In the genomic region with DNA sequence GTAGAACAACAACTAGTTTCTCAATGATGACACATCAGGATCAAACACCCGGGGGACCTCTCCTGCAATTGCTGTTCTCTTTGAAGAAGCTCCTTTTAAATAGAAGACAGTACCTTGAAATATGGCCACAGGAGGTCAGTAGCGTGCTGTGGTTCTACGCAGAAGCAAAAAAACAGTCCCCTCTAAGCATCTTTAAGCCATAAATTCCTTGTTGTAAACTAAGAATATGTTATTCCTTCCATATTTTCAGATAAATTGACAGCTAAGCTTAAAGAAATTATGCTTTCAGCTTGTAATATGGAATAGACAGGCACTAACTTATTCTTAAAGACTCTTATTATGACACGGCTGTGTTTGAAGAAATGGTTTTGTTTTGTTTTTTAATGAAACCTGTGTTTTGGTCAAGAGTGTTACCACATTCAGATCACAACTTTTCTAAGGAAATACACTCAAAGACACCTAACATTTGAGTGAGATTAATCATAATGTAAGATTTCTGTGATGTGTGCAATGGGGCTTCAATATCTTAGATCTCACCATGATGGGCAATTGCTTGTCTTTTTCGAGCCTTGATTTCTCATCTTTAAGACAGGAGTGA, we compare ENCODE assay signal across 1 cellular context.
TF ChIP-seq lines count a peak whose summit lies in the region.

No MANE protein-coding gene starts in this region.

TF ChIP-seq in GM12878, 131 proteins besides CTCF, POLR2A, EP300 and RAD21 (continued from another document):
- TF ChIP-seq, protein P1, sequence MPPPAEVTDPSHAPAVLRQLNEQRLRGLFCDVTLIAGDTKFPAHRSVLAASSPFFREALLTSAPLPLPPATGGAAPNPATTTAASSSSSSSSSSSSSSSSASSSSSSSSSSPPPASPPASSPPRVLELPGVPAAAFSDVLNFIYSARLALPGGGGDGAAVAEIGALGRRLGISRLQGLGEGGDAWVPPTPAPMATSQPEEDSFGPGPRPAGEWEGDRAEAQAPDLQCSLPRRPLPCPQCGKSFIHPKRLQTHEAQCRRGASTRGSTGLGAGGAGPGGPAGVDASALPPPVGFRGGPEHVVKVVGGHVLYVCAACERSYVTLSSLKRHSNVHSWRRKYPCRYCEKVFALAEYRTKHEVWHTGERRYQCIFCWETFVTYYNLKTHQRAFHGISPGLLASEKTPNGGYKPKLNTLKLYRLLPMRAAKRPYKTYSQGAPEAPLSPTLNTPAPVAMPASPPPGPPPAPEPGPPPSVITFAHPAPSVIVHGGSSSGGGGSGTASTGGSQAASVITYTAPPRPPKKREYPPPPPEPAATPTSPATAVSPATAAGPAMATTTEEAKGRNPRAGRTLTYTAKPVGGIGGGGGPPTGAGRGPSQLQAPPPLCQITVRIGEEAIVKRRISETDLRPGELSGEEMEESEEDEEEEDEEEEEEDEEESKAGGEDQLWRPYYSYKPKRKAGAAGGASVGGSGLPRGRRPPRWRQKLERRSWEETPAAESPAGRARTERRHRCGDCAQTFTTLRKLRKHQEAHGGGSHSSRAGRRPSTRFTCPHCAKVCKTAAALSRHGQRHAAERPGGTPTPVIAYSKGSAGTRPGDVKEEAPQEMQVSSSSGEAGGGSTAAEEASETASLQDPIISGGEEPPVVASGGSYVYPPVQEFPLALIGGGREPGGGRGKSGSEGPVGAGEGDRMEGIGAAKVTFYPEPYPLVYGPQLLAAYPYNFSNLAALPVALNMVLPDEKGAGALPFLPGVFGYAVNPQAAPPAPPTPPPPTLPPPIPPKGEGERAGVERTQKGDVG (CRISPR knock-in tag; IDR thresholded peaks at IDR 0.05), result no peak
- TF ChIP-seq ZNF24 (IDR thresholded peaks at IDR 0.05) (peak; percentile 85), ETV6 (conservative IDR thresholded peaks at IDR 0.05 in 1 of 2, IDR thresholded peaks at IDR 0.05 in 1 of 2; ENCODE audit: borderline replicate concordance in 1 of 2, low read depth in 1 of 2) (0 out of 4 replicates have a peak, but pooled peaks of 1 of the 2 experiments have one; percentile 37)
- TF ChIP-seq, protein P2, sequence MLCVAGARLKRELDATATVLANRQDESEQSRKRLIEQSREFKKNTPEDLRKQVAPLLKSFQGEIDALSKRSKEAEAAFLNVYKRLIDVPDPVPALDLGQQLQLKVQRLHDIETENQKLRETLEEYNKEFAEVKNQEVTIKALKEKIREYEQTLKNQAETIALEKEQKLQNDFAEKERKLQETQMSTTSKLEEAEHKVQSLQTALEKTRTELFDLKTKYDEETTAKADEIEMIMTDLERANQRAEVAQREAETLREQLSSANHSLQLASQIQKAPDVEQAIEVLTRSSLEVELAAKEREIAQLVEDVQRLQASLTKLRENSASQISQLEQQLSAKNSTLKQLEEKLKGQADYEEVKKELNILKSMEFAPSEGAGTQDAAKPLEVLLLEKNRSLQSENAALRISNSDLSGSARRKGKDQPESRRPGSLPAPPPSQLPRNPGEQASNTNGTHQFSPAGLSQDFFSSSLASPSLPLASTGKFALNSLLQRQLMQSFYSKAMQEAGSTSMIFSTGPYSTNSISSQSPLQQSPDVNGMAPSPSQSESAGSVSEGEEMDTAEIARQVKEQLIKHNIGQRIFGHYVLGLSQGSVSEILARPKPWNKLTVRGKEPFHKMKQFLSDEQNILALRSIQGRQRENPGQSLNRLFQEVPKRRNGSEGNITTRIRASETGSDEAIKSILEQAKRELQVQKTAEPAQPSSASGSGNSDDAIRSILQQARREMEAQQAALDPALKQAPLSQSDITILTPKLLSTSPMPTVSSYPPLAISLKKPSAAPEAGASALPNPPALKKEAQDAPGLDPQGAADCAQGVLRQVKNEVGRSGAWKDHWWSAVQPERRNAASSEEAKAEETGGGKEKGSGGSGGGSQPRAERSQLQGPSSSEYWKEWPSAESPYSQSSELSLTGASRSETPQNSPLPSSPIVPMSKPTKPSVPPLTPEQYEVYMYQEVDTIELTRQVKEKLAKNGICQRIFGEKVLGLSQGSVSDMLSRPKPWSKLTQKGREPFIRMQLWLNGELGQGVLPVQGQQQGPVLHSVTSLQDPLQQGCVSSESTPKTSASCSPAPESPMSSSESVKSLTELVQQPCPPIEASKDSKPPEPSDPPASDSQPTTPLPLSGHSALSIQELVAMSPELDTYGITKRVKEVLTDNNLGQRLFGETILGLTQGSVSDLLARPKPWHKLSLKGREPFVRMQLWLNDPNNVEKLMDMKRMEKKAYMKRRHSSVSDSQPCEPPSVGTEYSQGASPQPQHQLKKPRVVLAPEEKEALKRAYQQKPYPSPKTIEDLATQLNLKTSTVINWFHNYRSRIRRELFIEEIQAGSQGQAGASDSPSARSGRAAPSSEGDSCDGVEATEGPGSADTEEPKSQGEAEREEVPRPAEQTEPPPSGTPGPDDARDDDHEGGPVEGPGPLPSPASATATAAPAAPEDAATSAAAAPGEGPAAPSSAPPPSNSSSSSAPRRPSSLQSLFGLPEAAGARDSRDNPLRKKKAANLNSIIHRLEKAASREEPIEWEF (IDR thresholded peaks at IDR 0.05; ENCODE audit: insufficient replicate concordance, low read depth, low read length), result no peak
